ENCODE assay signal across 20 cellular contexts in the genomic region with DNA sequence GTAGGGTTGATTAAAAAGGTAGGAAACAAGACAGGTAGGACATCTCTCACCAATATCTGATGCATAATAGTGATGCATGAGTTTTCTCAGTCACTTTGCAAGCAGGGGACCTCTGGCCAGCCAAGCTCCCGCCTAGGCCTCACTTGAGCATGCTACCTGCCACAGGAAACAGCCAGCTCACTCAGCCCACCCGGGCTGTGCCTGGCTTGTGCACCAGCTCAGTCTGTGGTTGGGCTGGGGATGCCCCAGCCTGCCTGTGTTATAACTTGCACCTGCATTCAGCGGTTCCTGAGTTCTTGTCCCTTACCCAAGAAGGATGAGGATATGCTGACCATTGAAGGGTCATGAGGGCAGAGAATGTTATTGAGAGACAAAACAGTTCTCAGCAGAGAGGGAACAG.
A peak's percentile ranks its signal among the peaks of the same experiment; 100 is the strongest.
DNase-seq lines count a peak whose midpoint lies in the region; ATAC-seq, FAIRE-seq and TF ChIP-seq lines count a peak whose summit lies in the region.
"Had no signal": no experiment of that assay in that cellular context is flagged by ENCODE, and none has a peak within 500 bp of the region (broad histone marks: within the 10 kb centered on the region; RNA-seq: fewer than 3 reads in every experiment).

No MANE protein-coding gene starts in this region.

- H3K4me3 ChIP-seq in kidney (ENCODE audit: low read length in 2 of 2) (no peak overlapping the region), foreskin fibroblast (ENCODE audit: low read depth in 1 of 2, low read length in 2 of 2) (no peak overlapping the region)
- H3K4me3 ChIP-seq: lung had no signal

- peak; percentile 35 for DNase-seq in kidney
- no peak for DNase-seq in foreskin fibroblast
- no peak for DNase-seq in ACHN
- DNase-seq: activated CD8-positive, alpha-beta memory T cell treated with anti-CD3 and anti-CD28 coated beads, Interleukin-2, amount 50 U/mL, for 4 hours; activated naive CD4-positive, alpha-beta T cell treated with anti-CD3 and anti-CD28 coated beads for 36 hours; BE2C; dermis blood vessel endothelial cell; erythroblast; naive thymus-derived CD8-positive, alpha-beta T cell; NCI-H187; SHP77 treated with DMSO at 0.1 percent for 48 hours; stimulated activated CD4-positive, alpha-beta T cell treated with anti-CD3 and anti-CD28 coated beads, Interleukin-4, amount 100 ng/mL, for 24 hours; stimulated activated CD8-positive, alpha-beta memory T cell treated with anti-CD3 and anti-CD28 coated beads, Interleukin-4, amount 100 ng/mL, for 48 hours; T-helper 2 cell had no signal

- in situ Hi-C loops in ACHN (cut with HindIII; ENCODE audit: low pct_ligation_motif_present, low pct_unique_long_range_greater_than_20kb, low sequenced_read_pairs), result no loop called here

- H3K4me1 ChIP-seq in kidney (ENCODE audit: control insufficient read depth in 1 of 2, insufficient read depth in 1 of 2, low read depth in 1 of 2, low read length in 2 of 2), result no peaks in the 10 kb centered on the region
- H3K4me1 ChIP-seq: BE2C had no signal

- no peak overlapping the region for H3K9ac ChIP-seq in kidney (ENCODE audit: low read length in 2 of 2)

- H3K36me3 ChIP-seq in kidney (ENCODE audit: control insufficient read depth in 1 of 2, insufficient read depth in 2 of 2, low read length in 2 of 2), result no peaks in the 10 kb centered on the region
- H3K36me3 ChIP-seq: BE2C had no signal

- ATAC-seq in GM18907 (IDR thresholded peaks at IDR 0.05; ENCODE audit: unreplicated experiment), result peak; percentile 91
- ATAC-seq in GM21447 (IDR thresholded peaks at IDR 0.05; ENCODE audit: unreplicated experiment), result peak; percentile 65
- peak; percentile 66 for ATAC-seq in HG03095 (IDR thresholded peaks at IDR 0.05; ENCODE audit: unreplicated experiment)
- no peak for ATAC-seq in HG03280 (IDR thresholded peaks at IDR 0.05; ENCODE audit: unreplicated experiment)
- ATAC-seq: naive thymus-derived CD8-positive, alpha-beta T cell had no signal

- no peak overlapping the region for H3K27ac ChIP-seq in kidney (ENCODE audit: low read depth in 2 of 2, low read length in 2 of 2)

- H3K9me3 ChIP-seq in kidney (ENCODE audit: control insufficient read depth in 1 of 2, low read length in 2 of 2), result peaks cover 5 to 6% of the 10 kb centered on the region in 2 donors
- H3K9me3 ChIP-seq: BE2C had no signal

- intact Hi-C loops in kidney (cut with DNase I), result no loop called here

- TF ChIP-seq CTCF in kidney (IDR thresholded peaks at IDR 0.05; ENCODE audit: borderline replicate concordance, extremely low read depth, insufficient read depth) (no peak), foreskin fibroblast (IDR thresholded peaks at IDR 0.05; ENCODE audit: low read depth, low read length) (no peak)

- FAIRE-seq in kidney (lab: Jason Lieb, UNC), result no peak
- FAIRE-seq: D721Med had no signal
